26 cellular contexts compared by ENCODE assay signal in the genomic region with DNA sequence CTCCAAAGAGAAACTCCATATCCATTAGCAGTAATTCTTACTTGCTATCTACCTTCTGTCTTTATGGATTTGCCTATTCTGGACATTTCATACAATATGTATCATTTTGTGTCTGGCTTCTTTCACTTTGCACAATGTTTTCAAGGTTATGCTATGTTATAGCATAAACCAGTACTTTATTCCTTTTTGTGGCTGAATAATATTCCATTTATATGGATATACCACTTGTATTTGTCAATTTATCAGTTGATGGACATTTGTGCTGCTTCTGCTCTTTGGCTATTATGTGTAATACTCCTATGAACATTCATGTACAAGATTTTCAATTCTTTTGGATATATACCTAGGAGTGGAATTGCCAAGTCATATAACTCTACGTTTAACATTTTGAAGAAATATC.
"Had no signal": no experiment of that assay in that cellular context is flagged by ENCODE, and none has a peak within 500 bp of the region (broad histone marks: within the 10 kb centered on the region; RNA-seq: fewer than 3 reads in every experiment).

No MANE protein-coding gene starts in this region.

- DNase-seq: effector CD8-positive, alpha-beta T cell; effector memory CD8-positive, alpha-beta T cell; endodermal cell; erythroblast; esophagus squamous epithelium; foreskin fibroblast; foreskin melanocyte; gastrocnemius medialis; glutamatergic neuron; head of caudate nucleus; heart right ventricle; hippocampal formation; left cardiac atrium; left lung; left ventricle myocardium superior; lower lobe of right lung; mesenchymal stem cell; mucosa of descending colon; naive B cell had no signal

- ATAC-seq: effector memory CD8-positive, alpha-beta T cell; esophagus mucosa; gastrocnemius medialis; heart right ventricle; left cardiac atrium; left lung; left ventricle myocardium superior; lower lobe of right lung; mucosa of descending colon had no signal

- H3K27ac ChIP-seq: coronary artery, epithelial cell of prostate, esophagus squamous epithelium, gastrocnemius medialis, heart right ventricle, left lung, lower lobe of right lung had no signal

- FAIRE-seq: colon, endometrium, islet of Langerhans, keratinocyte had no signal

- H3K27me3 ChIP-seq: esophagus squamous epithelium, gastrocnemius medialis, heart right ventricle, left lung had no signal

- H3K36me3 ChIP-seq: esophagus squamous epithelium, gastrocnemius medialis, heart right ventricle, left lung, lower lobe of right lung had no signal

- H3K9me3 ChIP-seq: esophagus squamous epithelium, gastrocnemius medialis had no signal

- H3K4me3 ChIP-seq: coronary artery, esophagus squamous epithelium, gastrocnemius medialis, heart right ventricle, left lung, lower lobe of right lung, mucosa of descending colon had no signal

- H3K4me1 ChIP-seq: lower lobe of right lung had no signal
